8 cellular contexts compared by ENCODE assay signal in genomic region chr2:197152451-197153228, GRCh38.
DNase-seq lines count a peak whose midpoint lies in the region; ATAC-seq and TF ChIP-seq lines count a peak whose summit lies in the region.

No MANE protein-coding gene starts in this region.

- POLR2A ChIA-PET in AG04450 (lab: Yijun Ruan, JAX), result interaction anchor here (0.7 kb wide), 1 partner anchor 301 kb away, joined by 5 read pairs; the partner anchor contains the start of gene COQ10B

- H3K27me3 ChIP-seq in AG04450 (ENCODE audit: control insufficient read depth, insufficient read depth, low read length) (no peaks in the 10 kb centered on the region), heart left ventricle (no peaks in the 10 kb centered on the region)

- 67 to 75% (median 70%) methylated on average over 7 of the region's 7 CpGs for WGBS in heart left ventricle, 4 donors

- DNase-seq in AG04450 (ENCODE audit: low read depth, low spot score), result no peak
- peak; percentile 99 for DNase-seq in SIG-M5 treated with dmso at 0.1 percent for 504 hours (lab: John Stamatoyannopoulos, UW; ENCODE audit: unreplicated experiment)
- no peak for DNase-seq in heart left ventricle
- no peak for DNase-seq in ACHN
- no peak for DNase-seq in SW480 (ENCODE audit: low spot score)
- no peak for DNase-seq in HuH-7.5 (ENCODE audit: low spot score)

- peak overlapping the region; percentile 43 for H3K27ac ChIP-seq in AG04450 (ENCODE audit: low read depth, low read length)
- H3K27ac ChIP-seq in heart left ventricle, result peak overlapping the region in 2 of 12 donors; percentile 33 to 82

- in situ Hi-C loops in ACHN (cut with HindIII; ENCODE audit: low pct_ligation_motif_present, low pct_unique_long_range_greater_than_20kb, low sequenced_read_pairs), result no loop called here

- TF ChIP-seq CTCF in AG04450 (IDR thresholded peaks at IDR 0.05; ENCODE audit: low read depth, low read length) (peak; percentile 40), heart left ventricle (IDR thresholded peaks at IDR 0.05) (peak in 1 of 12 donors; percentile 11)

- CTCF ChIA-PET in AG04450 (lab: Charles Lee), result interaction anchor here (0.6 to 2.2 kb wide), 10 partner anchors 9 to 226 kb away, joined by 3 to 17 read pairs (median 4); no protein-coding TSS in a partner anchor

- no peaks in the 10 kb centered on the region for H3K9me3 ChIP-seq in AG04450 (ENCODE audit: control insufficient read depth, insufficient read depth, low read length)
- H3K9me3 ChIP-seq in heart left ventricle, result peaks cover 0 to 9% (median 0%) of the 10 kb centered on the region in 12 donors

- H3K4me3 ChIP-seq in AG04450 (ENCODE audit: low read depth, low read length) (no peak overlapping the region), heart left ventricle (no peak overlapping the region)

- TF ChIP-seq POLR2A in heart left ventricle (IDR thresholded peaks at IDR 0.05), result no peak

- intact Hi-C loops in heart left ventricle (cut with DNase I), result no loop called here

- no peaks in the 10 kb centered on the region for H3K36me3 ChIP-seq in heart left ventricle

- ATAC-seq in GM18861 (IDR thresholded peaks at IDR 0.05; ENCODE audit: unreplicated experiment) (peak; percentile 81), HG03060 (IDR thresholded peaks at IDR 0.05; ENCODE audit: low read depth, unreplicated experiment) (peak; percentile 94), heart left ventricle (peak in 3 of 4 donors; percentile 34 to 66 (median 49))

- H3K4me1 ChIP-seq in heart left ventricle, result peaks cover 0 to 50% (median 5%) of the 10 kb centered on the region in 12 donors
